Comparison of ENCODE assay signal across 18 cellular contexts in genomic region chr11:135073870-135074269, GRCh38.
DNase-seq lines count a peak whose midpoint lies in the region; ATAC-seq and TF ChIP-seq lines count a peak whose summit lies in the region.
"Had no signal": no experiment of that assay in that cellular context is flagged by ENCODE, and none has a peak within 500 bp of the region (broad histone marks: within the 10 kb centered on the region; RNA-seq: fewer than 3 reads in every experiment).

No MANE protein-coding gene starts in this region.

- intact Hi-C loops in left ventricle myocardium superior (cut with micrococcal nuclease), result no loop called here
- intact Hi-C loops in left ventricle myocardium inferior (cut with micrococcal nuclease), result no loop called here
- intact Hi-C loops in lower lobe of right lung (cut with DNase I), result no loop called here
- intact Hi-C loops in upper lobe of right lung (cut with DNase I), result no loop called here
- intact Hi-C loops in tibial artery (cut with DNase I; ENCODE audit: low total_unique reads), result no loop called here

- ATAC-seq in activated naive CD8-positive, alpha-beta T cell treated with anti-CD3 and anti-CD28 coated beads, Interleukin-2, amount 50 U/mL, for 24 hours, result peak; percentile 20
- peak; percentile 4 for ATAC-seq in left ventricle myocardium superior
- ATAC-seq in lower lobe of right lung, result peak; percentile 7 to 30
- ATAC-seq in upper lobe of right lung, result no peak
- ATAC-seq: CD8-positive, alpha-beta T cell had no signal

- DNase-seq in activated naive CD8-positive, alpha-beta T cell treated with anti-CD3 and anti-CD28 coated beads, Interleukin-2, amount 50 U/mL, for 24 hours, result no peak
- no peak for DNase-seq in activated naive CD8-positive, alpha-beta T cell treated with anti-CD3 and anti-CD28 coated beads for 36 hours
- DNase-seq in left ventricle myocardium superior, result no peak
- DNase-seq in left ventricle myocardium inferior, result no peak
- DNase-seq in lower lobe of right lung, result no peak
- DNase-seq in upper lobe of right lung, result peak; percentile 56
- no peak for DNase-seq in tibial artery
- DNase-seq in stimulated activated naive CD4-positive, alpha-beta T cell (lab: John Stamatoyannopoulos, UW), result no peak
- DNase-seq: CD8-positive, alpha-beta T cell; GM23248; H7; HCEC 1CT had no signal

- TF ChIP-seq CTCF in left ventricle myocardium inferior (IDR thresholded peaks at IDR 0.05; ENCODE audit: borderline replicate concordance), result no peak
- TF ChIP-seq CTCF in lower lobe of right lung (IDR thresholded peaks at IDR 0.05), result no peak
- TF ChIP-seq CTCF in upper lobe of right lung (IDR thresholded peaks at IDR 0.05), result no peak
- TF ChIP-seq CTCF in tibial artery (IDR thresholded peaks at IDR 0.05), result no peak

- peaks cover 3% of the 10 kb centered on the region for H3K9me3 Mint-ChIP-seq in activated naive CD8-positive, alpha-beta T cell treated with anti-CD3 and anti-CD28 coated beads, Interleukin-2, amount 50 U/mL, for 24 hours
- H3K9me3 Mint-ChIP-seq in activated naive CD8-positive, alpha-beta T cell treated with anti-CD3 and anti-CD28 coated beads for 36 hours, result no peaks in the 10 kb centered on the region
- H3K9me3 Mint-ChIP-seq: CD8-positive, alpha-beta T cell had no signal

- no peaks in the 10 kb centered on the region for H3K36me3 Mint-ChIP-seq in activated naive CD8-positive, alpha-beta T cell treated with anti-CD3 and anti-CD28 coated beads, Interleukin-2, amount 50 U/mL, for 24 hours (ENCODE audit: low read depth)
- no peaks in the 10 kb centered on the region for H3K36me3 Mint-ChIP-seq in activated naive CD8-positive, alpha-beta T cell treated with anti-CD3 and anti-CD28 coated beads for 36 hours
- H3K36me3 Mint-ChIP-seq: CD4-positive, CD25-positive, alpha-beta regulatory T cell; CD8-positive, alpha-beta T cell had no signal

- H3K27me3 ChIP-seq in left ventricle myocardium inferior (ENCODE audit: low read depth) (no peaks in the 10 kb centered on the region), lower lobe of right lung (ENCODE audit: low read depth) (no peaks in the 10 kb centered on the region), upper lobe of right lung (no peaks in the 10 kb centered on the region), tibial artery (peaks cover 0 to 15% of the 10 kb centered on the region in 2 donors)
- H3K27me3 ChIP-seq: BLaER1 had no signal

- H3K4me1 ChIP-seq in left ventricle myocardium inferior, result no peaks in the 10 kb centered on the region
- no peaks in the 10 kb centered on the region for H3K4me1 ChIP-seq in lower lobe of right lung
- no peaks in the 10 kb centered on the region for H3K4me1 ChIP-seq in upper lobe of right lung
- no peaks in the 10 kb centered on the region for H3K4me1 ChIP-seq in tibial artery
- H3K4me1 ChIP-seq: BLaER1 had no signal

- H3K27ac ChIP-seq in left ventricle myocardium inferior (replicated peaks), result no peak overlapping the region
- H3K27ac ChIP-seq in lower lobe of right lung, result no peak overlapping the region
- no peak overlapping the region for H3K27ac ChIP-seq in upper lobe of right lung
- H3K27ac ChIP-seq in tibial artery, result no peak overlapping the region
- H3K27ac ChIP-seq: 22Rv1, BLaER1, C4-2B, GM23248 had no signal

- H3K4me3 Mint-ChIP-seq in activated naive CD8-positive, alpha-beta T cell treated with anti-CD3 and anti-CD28 coated beads, Interleukin-2, amount 50 U/mL, for 24 hours, result no peak overlapping the region
- H3K4me3 Mint-ChIP-seq in activated naive CD8-positive, alpha-beta T cell treated with anti-CD3 and anti-CD28 coated beads for 36 hours, result no peak overlapping the region
- H3K4me3 Mint-ChIP-seq: B cell; CD4-positive, CD25-positive, alpha-beta regulatory T cell; CD8-positive, alpha-beta T cell had no signal

- H3K36me3 ChIP-seq in left ventricle myocardium inferior (no peaks in the 10 kb centered on the region), lower lobe of right lung (no peaks in the 10 kb centered on the region), upper lobe of right lung (no peaks in the 10 kb centered on the region), tibial artery (no peaks in the 10 kb centered on the region)
- H3K36me3 ChIP-seq: BLaER1 had no signal

- H3K4me3 ChIP-seq in left ventricle myocardium inferior, result no peak overlapping the region
- no peak overlapping the region for H3K4me3 ChIP-seq in lower lobe of right lung
- H3K4me3 ChIP-seq in upper lobe of right lung, result no peak overlapping the region
- no peak overlapping the region for H3K4me3 ChIP-seq in tibial artery
- H3K4me3 ChIP-seq: BLaER1, GM23248 had no signal

- H3K4me1 Mint-ChIP-seq in activated naive CD8-positive, alpha-beta T cell treated with anti-CD3 and anti-CD28 coated beads, Interleukin-2, amount 50 U/mL, for 24 hours, result no peaks in the 10 kb centered on the region
- H3K4me1 Mint-ChIP-seq in activated naive CD8-positive, alpha-beta T cell treated with anti-CD3 and anti-CD28 coated beads for 36 hours, result no peaks in the 10 kb centered on the region
- H3K4me1 Mint-ChIP-seq: B cell; CD4-positive, CD25-positive, alpha-beta regulatory T cell had no signal

- H3K27me3 Mint-ChIP-seq in activated naive CD8-positive, alpha-beta T cell treated with anti-CD3 and anti-CD28 coated beads, Interleukin-2, amount 50 U/mL, for 24 hours, result peaks cover 6% of the 10 kb centered on the region
- H3K27me3 Mint-ChIP-seq in activated naive CD8-positive, alpha-beta T cell treated with anti-CD3 and anti-CD28 coated beads for 36 hours, result peaks cover 17% of the 10 kb centered on the region
- H3K27me3 Mint-ChIP-seq: CD4-positive, CD25-positive, alpha-beta regulatory T cell had no signal

- no peak overlapping the region for H3K27ac Mint-ChIP-seq in activated naive CD8-positive, alpha-beta T cell treated with anti-CD3 and anti-CD28 coated beads, Interleukin-2, amount 50 U/mL, for 24 hours
- no peak overlapping the region for H3K27ac Mint-ChIP-seq in activated naive CD8-positive, alpha-beta T cell treated with anti-CD3 and anti-CD28 coated beads for 36 hours
- H3K27ac Mint-ChIP-seq: B cell; CD8-positive, alpha-beta T cell had no signal

- no peaks in the 10 kb centered on the region for H3K9me3 ChIP-seq in left ventricle myocardium inferior (replicated peaks)
- H3K9me3 ChIP-seq in lower lobe of right lung, result no peaks in the 10 kb centered on the region
- no peaks in the 10 kb centered on the region for H3K9me3 ChIP-seq in upper lobe of right lung
- no peaks in the 10 kb centered on the region for H3K9me3 ChIP-seq in tibial artery
- H3K9me3 ChIP-seq: Caco-2 had no signal
